9 cellular contexts compared by ENCODE assay signal in genomic region chr9:110142868-110143866, GRCh38.
DNase-seq lines count a peak whose midpoint lies in the region; ATAC-seq, FAIRE-seq and TF ChIP-seq lines count a peak whose summit lies in the region.
"Had no signal": no experiment of that assay in that cellular context is flagged by ENCODE, and none has a peak within 500 bp of the region (broad histone marks: within the 10 kb centered on the region; RNA-seq: fewer than 3 reads in every experiment).

No MANE protein-coding gene starts in this region.

- H3F3A ChIP-seq in PC-9 (ENCODE audit: insufficient read depth, low read depth), result peaks cover 9% of the 10 kb centered on the region; the same call in 1 of the 2 replicates

- H3K4me2 ChIP-seq in DND-41 (ENCODE audit: insufficient read depth, low read length) (no peak overlapping the region; the same call in 1 of the 2 replicates), PC-9 (no peak overlapping the region)

- H2AFZ ChIP-seq in DND-41 (ENCODE audit: low read depth, low read length) (no peak overlapping the region), PC-9 (no peak overlapping the region)

- TF ChIP-seq CTCF in DND-41 (IDR thresholded peaks at IDR 0.05; ENCODE audit: borderline replicate concordance, extremely low read depth, low read length, poor library complexity, severe bottlenecking) (peak; percentile 42), PC-9 (conservative IDR thresholded peaks at IDR 0.05) (no peak), fibroblast of pulmonary artery (IDR thresholded peaks at IDR 0.05; ENCODE audit: low read length, missing control alignments) (peak; percentile 16)

- H3K4me3 ChIP-seq in DND-41 (ENCODE audit: low read depth in 1 of 2, low read length in 2 of 2), result no peak overlapping the region
- no peak overlapping the region for H3K4me3 ChIP-seq in PC-9
- no peak overlapping the region for H3K4me3 ChIP-seq in fibroblast of pulmonary artery (replicated peaks; ENCODE audit: low read depth, low read length)
- no peak overlapping the region for H3K4me3 ChIP-seq in small intestine (ENCODE audit: low read depth in 1 of 2, low read length in 2 of 2)

- intact Hi-C loops in PC-9 (cut with micrococcal nuclease; ENCODE audit: unreplicated experiment), result no loop called here

- POLR2A ChIA-PET in PC-9 (lab: Charles Lee; ENCODE audit: unreplicated experiment), result interaction anchor here (0.6 kb wide), 1 partner anchor 187 kb away, joined by 3 read pairs; no protein-coding TSS in a partner anchor

- 74 to 82% (median 81%) methylated on average over 4 of the region's 4 CpGs for WGBS in small intestine, 3 donors

- H4K20me1 ChIP-seq in DND-41 (ENCODE audit: insufficient read depth, low read length) (peaks cover 4% of the 10 kb centered on the region; the same call in 1 of the 2 replicates), PC-9 (ENCODE audit: insufficient read depth) (no peaks in the 10 kb centered on the region)

- H3K27ac ChIP-seq in DND-41 (ENCODE audit: low read length) (peak overlapping the region; percentile 61), PC-9 (peak overlapping the region; percentile 27), small intestine (ENCODE audit: low read depth in 1 of 2, low read length in 1 of 2) (peak overlapping the region in 1 of 2 donors; percentile 54)
- H3K27ac ChIP-seq: neutrophil had no signal

- H3K79me2 ChIP-seq in DND-41 (ENCODE audit: insufficient read depth, low read length) (peaks cover 97% of the 10 kb centered on the region), PC-9 (ENCODE audit: low read depth) (peaks cover 68% of the 10 kb centered on the region)

- ATAC-seq in DND-41 (ENCODE audit: insufficient read depth, low read depth) (peak; percentile 51; the same call in 2 of the 3 replicates), HG03139 (IDR thresholded peaks at IDR 0.05; ENCODE audit: unreplicated experiment) (peak; percentile 41)

- CTCF ChIA-PET in PC-9 (lab: Charles Lee), result interaction anchor here (0.7 kb wide), 1 partner anchor 85 kb away, joined by 5 read pairs; no protein-coding TSS in a partner anchor

- DNase-seq in DND-41 (peak; percentile 33), GM19239 (ENCODE audit: insufficient read length, low spot score) (peak; percentile 33), PC-9 (no peak), fibroblast of pulmonary artery (ENCODE audit: low read depth) (no peak), glomerular visceral epithelial cell (ENCODE audit: extremely low spot score) (no peak), small intestine (no peak), frontal cortex (ENCODE audit: low spot score in 2 of 2) (no peak)

- H3K4me1 ChIP-seq in DND-41 (ENCODE audit: insufficient read depth, low read length), result peaks cover 66% of the 10 kb centered on the region
- peaks cover 16% of the 10 kb centered on the region for H3K4me1 ChIP-seq in PC-9 (replicated peaks; ENCODE audit: insufficient read depth)
- H3K4me1 ChIP-seq in small intestine (ENCODE audit: control insufficient read depth in 2 of 2, insufficient read depth in 1 of 2, low read depth in 1 of 2, low read length in 1 of 2), result peaks cover 0 to 10% of the 10 kb centered on the region in 2 donors

- H3K27me3 ChIP-seq in DND-41 (ENCODE audit: insufficient read depth, low read length, poor library complexity) (no peaks in the 10 kb centered on the region), PC-9 (ENCODE audit: insufficient read depth, low read depth) (no peaks in the 10 kb centered on the region), small intestine (ENCODE audit: control insufficient read depth in 2 of 2, insufficient read depth in 2 of 2, low read length in 2 of 2) (no peaks in the 10 kb centered on the region)
- H3K27me3 ChIP-seq: neutrophil had no signal

- H3K36me3 ChIP-seq in DND-41 (ENCODE audit: insufficient read depth, low read length) (peaks cover 51% of the 10 kb centered on the region), PC-9 (ENCODE audit: low read depth) (0 out of 2 replicates have a peak, but pooled peaks cover 10% of the 10 kb centered on the region), small intestine (ENCODE audit: control insufficient read depth in 2 of 2, insufficient read depth in 2 of 2, low read length in 2 of 2) (no peaks in the 10 kb centered on the region)
- H3K36me3 ChIP-seq: neutrophil had no signal

- no TSS peak for BruUV-seq in PC-9 (replicated peaks; lab: Mats Ljungman, UMichigan)

- H3K9me2 ChIP-seq in PC-9 (ENCODE audit: insufficient read depth), result no peaks in the 10 kb centered on the region

- peak; percentile 89 for FAIRE-seq in GM19239 (lab: Jason Lieb, UNC)
- no peak for FAIRE-seq in small intestine (lab: Jason Lieb, UNC)
- FAIRE-seq in frontal cortex (lab: Jason Lieb, UNC), result no peak

- H3K9me3 ChIP-seq in DND-41 (ENCODE audit: insufficient read depth, low read length, severe bottlenecking) (no peaks in the 10 kb centered on the region), PC-9 (ENCODE audit: insufficient read depth, low read depth) (no peaks in the 10 kb centered on the region), small intestine (ENCODE audit: control insufficient read depth, low read depth) (no peaks in the 10 kb centered on the region)
- H3K9me3 ChIP-seq: neutrophil had no signal

- H3K9ac ChIP-seq in DND-41 (ENCODE audit: low read depth, low read length), result no peak overlapping the region

Comparison
In these comparisons a context has a peak if more than half of its experiments do, and no peak if none do; other contexts are left out.
1. DNase-seq: peak in DND-41 (single experiment) and GM19239 (single experiment); none in PC-9 (0 of 2), fibroblast of pulmonary artery (single experiment), glomerular visceral epithelial cell (single experiment), small intestine (single experiment) and frontal cortex (0 of 2).